ENCODE assay signal across 19 cellular contexts in genomic region chr3:131222599-131222998, GRCh38.
DNase-seq lines count a peak whose midpoint lies in the region; ATAC-seq, FAIRE-seq and TF ChIP-seq lines count a peak whose summit lies in the region.
"Had no signal": no experiment of that assay in that cellular context is flagged by ENCODE, and none has a peak within 500 bp of the region (broad histone marks: within the 10 kb centered on the region; RNA-seq: fewer than 3 reads in every experiment).

No MANE protein-coding gene starts in this region.

- H3K9me1 ChIP-seq in K562 (ENCODE audit: control insufficient read depth, insufficient read depth, low read length), result no peaks in the 10 kb centered on the region

- no peak for TF ChIP-seq RAD21 in A549 (conservative IDR thresholded peaks at IDR 0.05 in 1 of 2, IDR thresholded peaks at IDR 0.05 in 1 of 2)
- TF ChIP-seq RAD21 in K562 (CRISPR knock-in tag; conservative IDR thresholded peaks at IDR 0.05 in 1 of 2, IDR thresholded peaks at IDR 0.05 in 1 of 2), result no peak

- 44% methylated on average over 3 of the region's 3 CpGs for WGBS in A549 (ENCODE audit: missing lambda C conversion rate)
- WGBS in K562 (ENCODE audit: insufficient coverage, low coverage, missing lambda C conversion rate), result 3% methylated on average over 3 of the region's 3 CpGs

- DNase-seq in A549 (ENCODE audit: low read depth in 1 of 2, low spot score in 1 of 2), result no peak
- DNase-seq in K562 (ENCODE audit: extremely low read depth in 1 of 4, low spot score in 3 of 4), result no peak
- DNase-seq in NAMALWA (ENCODE audit: low spot score), result no peak
- DNase-seq in T-helper 2 cell, result no peak
- no peak for DNase-seq in substantia nigra (lab: John Stamatoyannopoulos, UW)
- DNase-seq: CD4-positive, alpha-beta T cell; CD8-positive, alpha-beta memory T cell; DMS 273 treated with DMSO at 0.1 percent for 48 hours; DMS53; DMS79 treated with DMSO at 0.1 percent for 48 hours; GF-D8; HFFc6 had no signal

- CTCF ChIA-PET in A549 (lab: Yijun Ruan, JAX), result no interaction called here
- CTCF ChIA-PET in K562 (lab: Yijun Ruan, JAX; ENCODE audit: low intra/inter-chr PET ratio), result no interaction called here

- H4K20me1 ChIP-seq in BLaER1 treated with 17β-estradiol and CSF1 and Interleukin-3, amounts not matched to agents 10 nM and 100 nM, result no peaks in the 10 kb centered on the region
- H4K20me1 ChIP-seq in K562 (replicated peaks; ENCODE audit: control insufficient read depth, insufficient read depth, low read length), result no peaks in the 10 kb centered on the region
- H4K20me1 ChIP-seq: BLaER1 had no signal

- intact Hi-C loops in K562 (cut with micrococcal nuclease), result no loop called here

- no TSS peak for BruUV-seq in K562 (replicated peaks; lab: Mats Ljungman, UMichigan)

- no peak overlapping the region for H3K4me3 ChIP-seq in A549
- H3K4me3 ChIP-seq in BLaER1 treated with 17β-estradiol and CSF1 and Interleukin-3, amounts not matched to agents 10 nM and 100 nM, result no peak overlapping the region
- no peak overlapping the region for H3K4me3 ChIP-seq in K562
- H3K4me3 ChIP-seq: BLaER1, GM23338, HAP-1 had no signal

- H3K27ac ChIP-seq in A549 (no peak overlapping the region), K562 (ENCODE audit: extremely low read depth, low read depth, low read length) (no peak overlapping the region), substantia nigra (ENCODE audit: low read depth, low read length, poor library complexity, severe bottlenecking) (no peak overlapping the region)
- peak overlapping the region in 1 of 11 experiments; percentile 29; a peak in 1 of 22 replicates for H3K27ac ChIP-seq in BLaER1 treated with 17β-estradiol and CSF1 and Interleukin-3, amounts not matched to agents 10 nM and 100 nM
- H3K27ac ChIP-seq: BLaER1 had no signal

- H3K27me3 ChIP-seq in BLaER1 treated with 17β-estradiol and CSF1 and Interleukin-3, amounts not matched to agents 10 nM and 100 nM, result no peaks in the 10 kb centered on the region
- H3K27me3 ChIP-seq in K562 (ENCODE audit: control insufficient read depth in 2 of 2, insufficient read depth in 2 of 2, low read length in 2 of 2), result no peaks in the 10 kb centered on the region
- H3K27me3 ChIP-seq: BLaER1 had no signal

- H3K4me1 ChIP-seq in A549 (peaks cover 8% of the 10 kb centered on the region; the same call in 2 of the 3 replicates), K562 (replicated peaks in 1 of 2; ENCODE audit: control insufficient read depth in 2 of 2, insufficient read depth in 2 of 2, low read length in 2 of 2) (no peaks in the 10 kb centered on the region)
- peaks cover 10 to 50% (median 37%) of the 10 kb centered on the region in 10 experiments for H3K4me1 ChIP-seq in BLaER1 treated with 17β-estradiol and CSF1 and Interleukin-3, amounts not matched to agents 10 nM and 100 nM
- H3K4me1 ChIP-seq: HAP-1 had no signal

- TF ChIP-seq CTCF in A549 (IDR thresholded peaks at IDR 0.05) (no peak), K562 (IDR thresholded peaks at IDR 0.05 in 2 of 3, conservative IDR thresholded peaks at IDR 0.05 in 1 of 3; ENCODE audit: insufficient read depth in 2 of 3, low read depth in 1 of 3, low read length in 3 of 3) (no peak)

- no peak overlapping the region for H2AFZ ChIP-seq in K562 (ENCODE audit: low read depth, low read length)
- H2AFZ ChIP-seq: GM23338 had no signal

- TF ChIP-seq POLR2A in A549 (IDR thresholded peaks at IDR 0.05; ENCODE audit: low read length), result no peak
- TF ChIP-seq POLR2A in K562 (conservative IDR thresholded peaks at IDR 0.05), result no peak

- TF ChIP-seq EP300 in A549 (IDR thresholded peaks at IDR 0.05), result no peak
- no peak for TF ChIP-seq EP300 in K562 (IDR thresholded peaks at IDR 0.05; ENCODE audit: low read length)

- H3K36me3 ChIP-seq in BLaER1 treated with 17β-estradiol and CSF1 and Interleukin-3, amounts not matched to agents 10 nM and 100 nM, result no peaks in the 10 kb centered on the region
- H3K36me3 ChIP-seq in K562 (ENCODE audit: control insufficient read depth, insufficient read depth, low read length), result no peaks in the 10 kb centered on the region
- H3K36me3 ChIP-seq: BLaER1, HAP-1 had no signal

- FAIRE-seq in A549 (lab: Jason Lieb, UNC) (no peak), K562 (lab: Jason Lieb, UNC) (no peak)
- FAIRE-seq: D721Med, GM12891, GM18507 had no signal

- no peak overlapping the region for H3K9ac ChIP-seq in BLaER1 treated with 17β-estradiol and CSF1 and Interleukin-3, amounts not matched to agents 10 nM and 100 nM
- no peak overlapping the region for H3K9ac ChIP-seq in K562 (ENCODE audit: insufficient read depth in 1 of 2, low read depth in 2 of 2, low read length in 2 of 2)
- H3K9ac ChIP-seq: BLaER1 had no signal

- H3K4me2 ChIP-seq in A549 (no peak overlapping the region), K562 (ENCODE audit: insufficient read depth, low read length) (no peak overlapping the region)
- peak overlapping the region in 7 of 11 experiments; percentile 65 to 75 (median 69); a peak in 8 of 22 replicates for H3K4me2 ChIP-seq in BLaER1 treated with 17β-estradiol and CSF1 and Interleukin-3, amounts not matched to agents 10 nM and 100 nM
- H3K4me2 ChIP-seq: GM23338 had no signal

- ATAC-seq in A549 (no peak), K562 (no peak)
- ATAC-seq: GM23338 had no signal

- H3K9me3 ChIP-seq in A549, result no peaks in the 10 kb centered on the region
- no peaks in the 10 kb centered on the region for H3K9me3 ChIP-seq in BLaER1 treated with 17β-estradiol and CSF1 and Interleukin-3, amounts not matched to agents 10 nM and 100 nM (replicated peaks in 1 of 11)
- H3K9me3 ChIP-seq in K562 (replicated peaks; ENCODE audit: control insufficient read depth, insufficient read depth, low read depth, low read length), result no peaks in the 10 kb centered on the region
- H3K9me3 ChIP-seq: BLaER1, HAP-1 had no signal

- in situ Hi-C loops in K562 (cut with MboI), result no loop called here

- H3K79me2 ChIP-seq in K562 (ENCODE audit: control insufficient read depth, insufficient read depth, low read length), result no peaks in the 10 kb centered on the region

- POLR2A ChIA-PET in A549 (lab: Yijun Ruan, JAX), result no interaction called here
- POLR2A ChIA-PET in K562 (lab: Yijun Ruan, JAX), result no interaction called here

TF ChIP-seq in A549, 52 proteins besides CTCF, POLR2A, EP300 and RAD21:
- TF ChIP-seq HEYL (CRISPR knock-in tag; IDR thresholded peaks at IDR 0.05) (no peak), USF2 (IDR thresholded peaks at IDR 0.05) (no peak), MAFK (IDR thresholded peaks at IDR 0.05; ENCODE audit: partially characterized antibody) (peak; percentile 74), NR3C1 (IDR thresholded peaks at IDR 0.05) (no peak), TP53 (CRISPR knock-in tag; IDR thresholded peaks at IDR 0.05) (no peak)

TF ChIP-seq in K562, 482 proteins besides CTCF, POLR2A, EP300 and RAD21:
- peak; percentile 68 for TF ChIP-seq MAFK (IDR thresholded peaks at IDR 0.05; ENCODE audit: low read length)
- TF ChIP-seq THAP7 (CRISPR knock-in tag; IDR thresholded peaks at IDR 0.05), result no peak
- TF ChIP-seq MAFF (IDR thresholded peaks at IDR 0.05; ENCODE audit: low read length), result peak; percentile 56; the same call in 1 of the 2 replicates
- TF ChIP-seq MLLT1 (IDR thresholded peaks at IDR 0.05), result no peak
- TF ChIP-seq KDM5B (IDR thresholded peaks at IDR 0.05; ENCODE audit: insufficient replicate concordance, low read depth, low read length), result no peak
- TF ChIP-seq MAFG (tag; conservative IDR thresholded peaks at IDR 0.05), result peak; percentile 53; the same call in 1 of the 2 replicates
- peak; percentile 63 for TF ChIP-seq ZNF316 (IDR thresholded peaks at IDR 0.05)
- TF ChIP-seq C11orf30 (IDR thresholded peaks at IDR 0.05; ENCODE audit: low read depth), result peak; percentile 52

Comparison
In these comparisons a context has a peak if more than half of its experiments do, and no peak if none do; other contexts are left out.
1. H3K4me2 ChIP-seq: peak in BLaER1 treated with 17β-estradiol and CSF1 and Interleukin-3, amounts not matched to agents 10 nM and 100 nM (7 of 11); none in A549 (single experiment) and K562 (single experiment).
2. Of the 35 proteins assayed by ChIP-seq in both K562 and A549: peak only in K562: none; only in A549: none; in both: MAFK; in neither: 34.